27 cellular contexts compared by ENCODE assay signal in the genomic region with DNA sequence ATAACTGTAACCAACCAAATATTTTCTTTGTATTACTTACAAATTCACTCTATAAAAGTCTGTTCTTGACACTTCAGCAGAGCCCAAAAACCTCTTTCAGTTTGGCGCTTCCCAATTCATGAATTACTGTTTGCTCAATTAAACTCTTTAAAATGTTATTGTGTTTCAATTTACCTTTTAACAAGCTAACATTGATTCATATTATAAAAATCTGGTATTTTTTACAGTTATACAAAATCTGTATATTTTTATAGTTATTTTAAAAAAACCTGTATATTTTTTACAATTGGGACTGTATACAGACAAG.
DNase-seq lines count a peak whose midpoint lies in the region; ATAC-seq, FAIRE-seq and TF ChIP-seq lines count a peak whose summit lies in the region.
"Had no signal": no experiment of that assay in that cellular context is flagged by ENCODE, and none has a peak within 500 bp of the region (broad histone marks: within the 10 kb centered on the region; RNA-seq: fewer than 3 reads in every experiment).

No MANE protein-coding gene starts in this region.

- H3K4me1 Mint-ChIP-seq in CD14-positive monocyte (peaks cover 11% of the 10 kb centered on the region), naive B cell (peaks cover 5 to 13% (median 5%) of the 10 kb centered on the region in 3 donors)
- H3K4me1 Mint-ChIP-seq in activated CD4-positive, alpha-beta T cell treated with anti-CD3 and anti-CD28 coated beads, Interleukin-2, amount 10 ng/mL, durations not matched to agents 7 days and 5 days = peaks cover 8% of the 10 kb centered on the region

- FAIRE-seq in K562 (lab: Jason Lieb, UNC) = no peak
- FAIRE-seq: A204.1, GM12878, GM12892, GM18507 had no signal

- CTCF ChIA-PET in HEK293 (lab: Yijun Ruan, JAX) (no interaction called here), K562 (lab: Yijun Ruan, JAX; ENCODE audit: low intra/inter-chr PET ratio) (interaction anchor here (0.7 kb wide), 1 partner anchor 160 kb away, joined by 3 read pairs; no protein-coding TSS in a partner anchor)
- CTCF ChIA-PET in activated CD4-positive, alpha-beta T cell treated with anti-CD3 and anti-CD28 coated beads, Interleukin-2, amount 10 ng/mL, durations not matched to agents 7 days and 5 days (lab: Charles Lee) = interaction anchor here (1.0 to 1.8 kb wide), 3 partner anchors 8 to 88 kb away, joined by 3 to 6 read pairs (median 3); no protein-coding TSS in a partner anchor

- no peak overlapping the region for H3K4me2 ChIP-seq in K562 (ENCODE audit: insufficient read depth, low read length)

- POLR2A ChIA-PET in HEK293 (lab: Yijun Ruan, JAX) (no interaction called here), K562 (lab: Yijun Ruan, JAX) (interaction anchor here (1.0 kb wide), 2 partner anchors 17 to 46 kb away, joined by 3 to 4 read pairs; no protein-coding TSS in a partner anchor)
- POLR2A ChIA-PET in activated CD4-positive, alpha-beta T cell treated with anti-CD3 and anti-CD28 coated beads, Interleukin-2, amount 10 ng/mL, durations not matched to agents 7 days and 5 days (lab: Charles Lee) = interaction anchor here (0.7 to 1.1 kb wide), 2 partner anchors 16 to 78 kb away, joined by 3 read pairs; no protein-coding TSS in a partner anchor

- H2AFZ ChIP-seq in K562 (ENCODE audit: low read depth, low read length) = peak overlapping the region; percentile 35; the same call in 1 of the 2 replicates

- H3K36me3 ChIP-seq in HEK293 (ENCODE audit: control insufficient read depth in 2 of 2, insufficient read depth in 1 of 2, low read length in 2 of 2) (no peaks in the 10 kb centered on the region), K562 (ENCODE audit: control insufficient read depth, insufficient read depth, low read length) (no peaks in the 10 kb centered on the region)
- H3K36me3 ChIP-seq: BLaER1 treated with 17β-estradiol and CSF1 and Interleukin-3, amounts not matched to agents 10 nM and 100 nM had no signal

- no peaks in the 10 kb centered on the region for H3K27me3 ChIP-seq in K562 (ENCODE audit: control insufficient read depth in 2 of 2, insufficient read depth in 2 of 2, low read length in 2 of 2)
- H3K27me3 ChIP-seq: BLaER1 treated with 17β-estradiol and CSF1 and Interleukin-3, amounts not matched to agents 10 nM and 100 nM had no signal

- no peaks in the 10 kb centered on the region for H3K4me1 ChIP-seq in HEK293 (ENCODE audit: control insufficient read depth, insufficient read depth, low read length)
- peaks cover 4 to 6% of the 10 kb centered on the region in 2 experiments; a peak in 3 of 5 replicates for H3K4me1 ChIP-seq in K562 (replicated peaks in 1 of 2; ENCODE audit: control insufficient read depth in 2 of 2, insufficient read depth in 2 of 2, low read length in 2 of 2)

- TF ChIP-seq EP300 in K562 (IDR thresholded peaks at IDR 0.05; ENCODE audit: low read length) = no peak

- H3K36me3 Mint-ChIP-seq in CD14-positive monocyte (no peaks in the 10 kb centered on the region), naive B cell (no peaks in the 10 kb centered on the region)
- peaks cover 5% of the 10 kb centered on the region for H3K36me3 Mint-ChIP-seq in activated CD4-positive, alpha-beta T cell treated with anti-CD3 and anti-CD28 coated beads, Interleukin-2, amount 10 ng/mL, durations not matched to agents 7 days and 5 days (ENCODE audit: low read depth)
- H3K36me3 Mint-ChIP-seq: CD4-positive, alpha-beta memory T cell had no signal

- peaks cover 4 to 7% (median 5%) of the 10 kb centered on the region in 3 donors for H3K27me3 Mint-ChIP-seq in CD14-positive monocyte (ENCODE audit: low read depth in 3 of 3)
- peaks cover 2 to 22% (median 9%) of the 10 kb centered on the region in 3 donors for H3K27me3 Mint-ChIP-seq in naive B cell
- H3K27me3 Mint-ChIP-seq in activated CD4-positive, alpha-beta T cell treated with anti-CD3 and anti-CD28 coated beads, Interleukin-2, amount 10 ng/mL, durations not matched to agents 7 days and 5 days = peaks cover 6% of the 10 kb centered on the region
- H3K27me3 Mint-ChIP-seq: CD4-positive, alpha-beta memory T cell had no signal

- 93% methylated on average over 1 of the region's 1 CpG for WGBS in K562 (ENCODE audit: insufficient coverage, low coverage, missing lambda C conversion rate)

- no peak for TF ChIP-seq RAD21 in K562 (CRISPR knock-in tag; conservative IDR thresholded peaks at IDR 0.05 in 1 of 2, IDR thresholded peaks at IDR 0.05 in 1 of 2)

- no peaks in the 10 kb centered on the region for H3K9me1 ChIP-seq in K562 (ENCODE audit: control insufficient read depth, insufficient read depth, low read length)

- H3K27ac Mint-ChIP-seq in CD14-positive monocyte (peak overlapping the region in 4 of 7 donors; percentile 80 to 90 (median 85)), naive B cell (peak overlapping the region in 4 of 6 donors; percentile 57 to 93 (median 68))
- H3K27ac Mint-ChIP-seq in activated CD4-positive, alpha-beta T cell treated with anti-CD3 and anti-CD28 coated beads, Interleukin-2, amount 10 ng/mL, durations not matched to agents 7 days and 5 days = no peak overlapping the region
- H3K27ac Mint-ChIP-seq: CD4-positive, CD25-positive, alpha-beta regulatory T cell; CD8-positive, alpha-beta memory T cell had no signal

- H4K20me1 ChIP-seq in K562 (replicated peaks; ENCODE audit: control insufficient read depth, insufficient read depth, low read length) = no peaks in the 10 kb centered on the region
- H4K20me1 ChIP-seq: BLaER1 treated with 17β-estradiol and CSF1 and Interleukin-3, amounts not matched to agents 10 nM and 100 nM had no signal

- TF ChIP-seq CTCF in CD14-positive monocyte (IDR thresholded peaks at IDR 0.05) = no peak
- no peak for TF ChIP-seq CTCF in HEK293 (tag by site-specific recombination; IDR thresholded peaks at IDR 0.05)
- TF ChIP-seq CTCF in K562 (IDR thresholded peaks at IDR 0.05 in 2 of 3, conservative IDR thresholded peaks at IDR 0.05 in 1 of 3; ENCODE audit: insufficient read depth in 2 of 3, low read depth in 1 of 3, low read length in 3 of 3) = no peak

- TF ChIP-seq POLR2A in K562 (conservative IDR thresholded peaks at IDR 0.05) (no peak), erythroblast (IDR thresholded peaks at IDR 0.05; ENCODE audit: low read length) (no peak)

- in situ Hi-C loops in K562 (cut with MboI) = no loop called here

- H3K4me3 ChIP-seq in HEK293 (ENCODE audit: low read depth, low read length) = no peak overlapping the region
- H3K4me3 ChIP-seq in K562 = no peak overlapping the region
- H3K4me3 ChIP-seq: BLaER1 treated with 17β-estradiol and CSF1 and Interleukin-3, amounts not matched to agents 10 nM and 100 nM; GM12878 had no signal

- BruUV-seq in K562 (replicated peaks; lab: Mats Ljungman, UMichigan) = no TSS peak

- no peak for ATAC-seq in K562
- ATAC-seq in naive B cell (ENCODE audit: low read depth in 2 of 2) = no peak
- no peak for ATAC-seq in HG02981 (IDR thresholded peaks at IDR 0.05; ENCODE audit: unreplicated experiment)
- ATAC-seq: GM12878 had no signal

- DNase-seq in CD14-positive monocyte (ENCODE audit: low spot score) = no peak
- no peak for DNase-seq in K562 (ENCODE audit: extremely low read depth in 1 of 4, low spot score in 3 of 4)
- DNase-seq in naive B cell = no peak
- DNase-seq in activated CD4-positive, alpha-beta T cell treated with anti-CD3 and anti-CD28 coated beads, Interleukin-2, amount 10 ng/mL, durations not matched to agents 7 days and 5 days = no peak
- DNase-seq in activated T-cell treated with anti-CD3 and anti-CD28 coated beads, Interleukin-2, amount 50 U/mL, for 1 hour = no peak
- no peak for DNase-seq in erythroblast (lab: John Stamatoyannopoulos, UW)
- DNase-seq: 8988T; ACHN; CD4-positive, alpha-beta memory T cell; CD4-positive, CD25-positive, alpha-beta regulatory T cell; CD8-positive, alpha-beta memory T cell; COR-L47; DMS 273 treated with DMSO at 0.1 percent for 48 hours; DMS153; DMS53; DMS79; DND-41; EL; GDM1 had no signal

- H3K9ac ChIP-seq in K562 (ENCODE audit: insufficient read depth in 1 of 2, low read depth in 2 of 2, low read length in 2 of 2) = no peak overlapping the region
- H3K9ac ChIP-seq: BLaER1 treated with 17β-estradiol and CSF1 and Interleukin-3, amounts not matched to agents 10 nM and 100 nM had no signal

- no peaks in the 10 kb centered on the region for H3K79me2 ChIP-seq in K562 (ENCODE audit: control insufficient read depth, insufficient read depth, low read length)

- intact Hi-C loops in CD14-positive monocyte (cut with micrococcal nuclease) (loop anchor here in 1 of 2 donors (5.0 to 10.0 kb wide), 2 partner anchors 76 to 208 kb away; a partner anchor contains a TSS), K562 (cut with micrococcal nuclease) (no loop called here)

- H3K27ac ChIP-seq in HEK293 (ENCODE audit: extremely low read depth, low read depth, low read length) = no peak overlapping the region
- no peak overlapping the region for H3K27ac ChIP-seq in K562 (ENCODE audit: extremely low read depth, low read depth, low read length)
- H3K27ac ChIP-seq: C4-2B had no signal

- H3K9me3 ChIP-seq in HEK293 (ENCODE audit: control insufficient read depth, insufficient read depth, low read depth, low read length) = no peaks in the 10 kb centered on the region
- H3K9me3 ChIP-seq in K562 (replicated peaks; ENCODE audit: control insufficient read depth, insufficient read depth, low read depth, low read length) = no peaks in the 10 kb centered on the region
- H3K9me3 ChIP-seq: BLaER1 treated with 17β-estradiol and CSF1 and Interleukin-3, amounts not matched to agents 10 nM and 100 nM had no signal

- H3K9me3 Mint-ChIP-seq in CD14-positive monocyte (peaks cover 0 to under 1% (median 0%) of the 10 kb centered on the region in 7 donors), naive B cell (peaks cover 0 to 5% (median 0%) of the 10 kb centered on the region in 7 donors)
- H3K9me3 Mint-ChIP-seq in activated CD4-positive, alpha-beta T cell treated with anti-CD3 and anti-CD28 coated beads, Interleukin-2, amount 10 ng/mL, durations not matched to agents 7 days and 5 days = no peaks in the 10 kb centered on the region
- H3K9me3 Mint-ChIP-seq: CD4-positive, alpha-beta memory T cell had no signal

- H3K4me3 Mint-ChIP-seq in CD14-positive monocyte (no peak overlapping the region), naive B cell (no peak overlapping the region)
- H3K4me3 Mint-ChIP-seq in activated CD4-positive, alpha-beta T cell treated with anti-CD3 and anti-CD28 coated beads, Interleukin-2, amount 10 ng/mL, durations not matched to agents 7 days and 5 days = no peak overlapping the region
- H3K4me3 Mint-ChIP-seq: CD4-positive, alpha-beta memory T cell; CD4-positive, CD25-positive, alpha-beta regulatory T cell; CD8-positive, alpha-beta memory T cell had no signal

TF ChIP-seq in HEK293, 187 proteins besides CTCF, POLR2A, EP300 and RAD21 (continues in another document):
- TF ChIP-seq ZNF549 (tag by site-specific recombination; IDR thresholded peaks at IDR 0.05) = peak; percentile 94
- no peak for TF ChIP-seq ZNF521 (tag by site-specific recombination; IDR thresholded peaks at IDR 0.05)

TF ChIP-seq in K562, 482 proteins besides CTCF, POLR2A, EP300 and RAD21 (continues in another document):
- no peak for TF ChIP-seq CHD2 (IDR thresholded peaks at IDR 0.05; ENCODE audit: low read depth, low read length)
- TF ChIP-seq ZNF124 (CRISPR knock-in tag; IDR thresholded peaks at IDR 0.05) = no peak
- TF ChIP-seq ZFP1 (CRISPR knock-in tag; IDR thresholded peaks at IDR 0.05) = no peak
- TF ChIP-seq ZNF253 (CRISPR knock-in tag; conservative IDR thresholded peaks at IDR 0.05) = no peak
- TF ChIP-seq GTF2A2 (tag; IDR thresholded peaks at IDR 0.05) = no peak
